8 cellular contexts compared by ENCODE assay signal in genomic region chr20:2133318-2134183, GRCh38. TPM values are rescaled to one million over a fixed set of nuclear protein-coding genes. Genes with fewer than 3 reads are reported as not detected.
DNase-seq lines count a peak whose midpoint lies in the region; ATAC-seq lines count a peak whose summit lies in the region.

No MANE protein-coding gene starts in this region.

- no peak overlapping the region for H3K4me3 Mint-ChIP-seq in effector memory CD8-positive, alpha-beta T cell

- no peaks in the 10 kb centered on the region for H3K79me2 ChIP-seq in Karpas-422 (ENCODE audit: low read length)

- H3K9me3 Mint-ChIP-seq in effector memory CD8-positive, alpha-beta T cell = no peaks in the 10 kb centered on the region

- peaks cover 40 to 63% of the 10 kb centered on the region in 2 donors for H3K4me1 Mint-ChIP-seq in effector memory CD8-positive, alpha-beta T cell (ENCODE audit: low read depth in 2 of 2)

- H3K4me3 ChIP-seq in Karpas-422 (ENCODE audit: low read length) = no peak overlapping the region
- H3K4me3 ChIP-seq in muscle layer of duodenum (ENCODE audit: low read depth in 1 of 2, low read length in 2 of 2) = no peak overlapping the region

- H3K9ac ChIP-seq in Karpas-422 (ENCODE audit: low read length) = no peak overlapping the region

- H3K36me3 Mint-ChIP-seq in effector memory CD8-positive, alpha-beta T cell (ENCODE audit: insufficient read depth) = peaks cover 3% of the 10 kb centered on the region

- ATAC-seq in effector memory CD8-positive, alpha-beta T cell (replicated peaks) = no peak
- ATAC-seq in HG02642 (IDR thresholded peaks at IDR 0.05; ENCODE audit: poor library complexity, unreplicated experiment) (no peak), GM19351 (IDR thresholded peaks at IDR 0.05; ENCODE audit: unreplicated experiment) (no peak)

- peaks cover 26% of the 10 kb centered on the region for H3K4me1 ChIP-seq in Karpas-422 (ENCODE audit: low read length)
- peaks cover 4 to 43% of the 10 kb centered on the region in 2 donors for H3K4me1 ChIP-seq in muscle layer of duodenum (ENCODE audit: control insufficient read depth in 1 of 2, insufficient read depth in 2 of 2, low read length in 2 of 2)

- peaks cover 75% of the 10 kb centered on the region for H4K20me1 ChIP-seq in Karpas-422 (ENCODE audit: insufficient read depth, low read depth, low read length)

- H3K9me3 ChIP-seq in Karpas-422 (ENCODE audit: low read length) (no peaks in the 10 kb centered on the region), muscle layer of duodenum (ENCODE audit: control insufficient read depth in 1 of 2, low read length in 2 of 2) (no peaks in the 10 kb centered on the region)

- peak overlapping the region; percentile 37 for H3K4me2 ChIP-seq in Karpas-422 (ENCODE audit: low read depth, low read length, poor library complexity, severe bottlenecking)

- in situ Hi-C loops in ACHN (cut with HindIII; ENCODE audit: low pct_ligation_motif_present, low pct_unique_long_range_greater_than_20kb, low sequenced_read_pairs) = no loop called here

- no peak overlapping the region for H2AFZ ChIP-seq in Karpas-422 (ENCODE audit: low read length)

- no peak overlapping the region for H3K27ac ChIP-seq in Karpas-422 (ENCODE audit: low read length)
- H3K27ac ChIP-seq in muscle layer of duodenum (ENCODE audit: low read length) = peak overlapping the region; percentile 32

- no peaks in the 10 kb centered on the region for H3K9me2 ChIP-seq in Karpas-422 (replicated peaks; ENCODE audit: insufficient read depth, low read length)

- H3K27me3 Mint-ChIP-seq in effector memory CD8-positive, alpha-beta T cell = no peaks in the 10 kb centered on the region

- H3K36me3 ChIP-seq in Karpas-422 (ENCODE audit: insufficient read depth, low read length) (no peaks in the 10 kb centered on the region), muscle layer of duodenum (ENCODE audit: control insufficient read depth in 1 of 2, insufficient read depth in 2 of 2, low read length in 2 of 2) (no peaks in the 10 kb centered on the region)

- peak overlapping the region; percentile 51 to 54 for H3K27ac Mint-ChIP-seq in effector memory CD8-positive, alpha-beta T cell

- H3K27me3 ChIP-seq in Karpas-422 (ENCODE audit: low read length) (no peaks in the 10 kb centered on the region), muscle layer of duodenum (ENCODE audit: low read depth, low read length) (no peaks in the 10 kb centered on the region)

- DNase-seq in ACHN = peak; percentile 31
- DNase-seq in Karpas-422 = peak; percentile 55
- DNase-seq in effector memory CD8-positive, alpha-beta T cell = no peak
- no peak for DNase-seq in activated gamma-delta T cell treated with Interleukin-2 at 50 U/mL for 16 hours
- no peak for DNase-seq in cerebellar nuclear complex (lab: John Stamatoyannopoulos, UW)

RNA-seq across cellular contexts. Expression of gene STK35, which starts 31.9 kb away (rescaled TPM):
- total RNA-seq in Karpas-422 (2014; rRNA removed; shearing (Covaris generic); ENCODE audit: low replicate concordance) = 8.7 and 9.2 TPM in 2 replicates

Comparison
In these comparisons a context has a peak if more than half of its experiments do, and no peak if none do; other contexts are left out.
1. DNase-seq: peak in ACHN (single experiment) and Karpas-422 (single experiment); none in effector memory CD8-positive, alpha-beta T cell (0 of 3), activated gamma-delta T cell treated with Interleukin-2 at 50 U/mL for 16 hours (single experiment) and cerebellar nuclear complex (0 of 2).